ENCODE assay signal across 9 cellular contexts in the genomic region with DNA sequence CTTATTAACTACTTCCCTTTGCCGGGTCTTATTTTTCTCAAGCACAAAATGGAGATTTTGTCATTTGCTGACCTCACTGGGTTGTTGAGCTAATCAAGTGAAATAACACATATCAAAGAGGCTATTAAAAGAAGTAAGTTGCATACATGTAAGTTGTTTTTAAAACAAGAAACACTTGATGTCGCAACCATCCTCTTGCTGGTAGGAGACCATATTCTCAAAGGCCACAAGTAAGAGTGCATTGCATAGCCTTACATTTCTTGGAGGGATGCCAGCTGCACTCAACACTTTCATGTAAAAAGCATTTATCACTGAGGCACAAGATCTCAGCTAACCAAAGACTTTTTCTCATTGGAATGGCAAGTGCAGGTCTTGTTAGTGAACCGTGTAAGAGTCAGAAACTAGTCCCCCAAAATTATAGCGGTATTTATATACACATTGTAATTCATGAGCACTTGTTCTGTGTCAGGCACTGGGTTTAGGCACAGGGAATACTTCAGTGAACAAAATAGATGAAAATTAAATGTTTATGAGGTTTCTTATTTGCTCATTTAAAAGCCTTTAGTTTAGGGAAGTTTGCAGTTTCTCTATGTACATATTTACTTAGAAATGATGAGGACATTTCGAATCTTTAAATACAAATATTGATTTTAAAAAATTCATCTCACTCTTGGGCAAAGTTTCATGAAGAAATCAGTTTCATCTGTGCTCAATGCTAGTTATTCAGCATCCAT.
DNase-seq lines count a peak whose midpoint lies in the region; ATAC-seq and TF ChIP-seq lines count a peak whose summit lies in the region.
"Had no signal": no experiment of that assay in that cellular context is flagged by ENCODE, and none has a peak within 500 bp of the region (broad histone marks: within the 10 kb centered on the region; RNA-seq: fewer than 3 reads in every experiment).

No MANE protein-coding gene starts in this region.

- DNase-seq in NCI-H2171 treated with DMSO at 0.1 percent for 48 hours (lab: John Stamatoyannopoulos, UW) (peak; percentile 45), NCI-H2171 (lab: John Stamatoyannopoulos, UW) (no peak), OCI-M1 (lab: John Stamatoyannopoulos, UW) (peak; percentile 89), fibroblast of mammary gland (ENCODE audit: low read depth) (peak; percentile 90), spleen (no peak), NCI-H1694 treated with DMSO at 0.1 percent for 48 hours (lab: John Stamatoyannopoulos, UW) (no peak)
- DNase-seq in stimulated activated CD4-positive, alpha-beta T cell treated with anti-CD3 and anti-CD28 coated beads, Interleukin-4, amount 100 ng/mL, for 1 hour, result no peak
- DNase-seq: activated CD4-positive, alpha-beta memory T cell treated with anti-CD3 and anti-CD28 coated beads for 36 hours had no signal

- intact Hi-C loops in spleen (cut with DNase I; ENCODE audit: low total_unique reads), result no loop called here

- peak overlapping the region in 7 of 8 donors; percentile 31 to 83 (median 69) for H3K27ac ChIP-seq in spleen

- 64 to 77% (median 71%) methylated on average over 5 of the region's 5 CpGs for WGBS in spleen, 5 donors

- no peak for TF ChIP-seq POLR2A in spleen (IDR thresholded peaks at IDR 0.05)

- no peak for ATAC-seq in GM21447 (IDR thresholded peaks at IDR 0.05; ENCODE audit: unreplicated experiment)

- H3K4me3 ChIP-seq in fibroblast of mammary gland (ENCODE audit: control insufficient read depth, low read depth, low read length) (no peak overlapping the region), spleen (no peak overlapping the region)

- H3K27me3 ChIP-seq in spleen (replicated peaks in 1 of 7), result no peaks in the 10 kb centered on the region

- TF ChIP-seq CTCF in fibroblast of mammary gland (conservative IDR thresholded peaks at IDR 0.05; ENCODE audit: control insufficient read depth, insufficient read depth, low read depth, low read length) (no peak), spleen (IDR thresholded peaks at IDR 0.05 in 8 of 11, conservative IDR thresholded peaks at IDR 0.05 in 3 of 11) (no peak)

- peaks cover 0 to 34% (median 6%) of the 10 kb centered on the region in 6 donors for H3K4me1 ChIP-seq in spleen

- H3K36me3 ChIP-seq in spleen, result no peaks in the 10 kb centered on the region

- H3K9me3 ChIP-seq in spleen, result no peaks in the 10 kb centered on the region

Comparison
In these comparisons a context has a peak if more than half of its experiments do, and no peak if none do; other contexts are left out.
1. DNase-seq: peak in NCI-H2171 treated with DMSO at 0.1 percent for 48 hours (single experiment), OCI-M1 (single experiment) and fibroblast of mammary gland (single experiment); none in NCI-H2171 (single experiment), spleen (single experiment), NCI-H1694 treated with DMSO at 0.1 percent for 48 hours (single experiment) and stimulated activated CD4-positive, alpha-beta T cell treated with anti-CD3 and anti-CD28 coated beads, Interleukin-4, amount 100 ng/mL, for 1 hour (single experiment).